Comparison of ENCODE assay signal across 1 cellular context in genomic region chr2:25982968-25983280, GRCh38.
TF ChIP-seq lines count a peak whose summit lies in the region.

No MANE protein-coding gene starts in this region.

TF ChIP-seq in H1, 55 proteins besides CTCF, POLR2A, EP300 and RAD21:
- TF ChIP-seq TAF1 (IDR thresholded peaks at IDR 0.05; ENCODE audit: low read depth, low read length) = 0 out of 2 replicates have a peak, but pooled peaks have one; percentile 1
- TF ChIP-seq ATF3 (IDR thresholded peaks at IDR 0.05; ENCODE audit: insufficient read depth, low read depth, low read length) = no peak
- no peak for TF ChIP-seq JUND (IDR thresholded peaks at IDR 0.05; ENCODE audit: low read length)
- TF ChIP-seq PHF8 (conservative IDR thresholded peaks at IDR 0.05; ENCODE audit: low read depth, low read length) = 0 out of 2 replicates have a peak, but pooled peaks have one; percentile 57
- TF ChIP-seq TAF7 (optimal IDR thresholded peaks at IDR 0.05; ENCODE audit: borderline replicate concordance, low read depth, low read length) = peak; percentile 36
- TF ChIP-seq CREB1 (IDR thresholded peaks at IDR 0.05) = 0 out of 2 replicates have a peak, but pooled peaks have one; percentile 6
